In the genomic region with DNA sequence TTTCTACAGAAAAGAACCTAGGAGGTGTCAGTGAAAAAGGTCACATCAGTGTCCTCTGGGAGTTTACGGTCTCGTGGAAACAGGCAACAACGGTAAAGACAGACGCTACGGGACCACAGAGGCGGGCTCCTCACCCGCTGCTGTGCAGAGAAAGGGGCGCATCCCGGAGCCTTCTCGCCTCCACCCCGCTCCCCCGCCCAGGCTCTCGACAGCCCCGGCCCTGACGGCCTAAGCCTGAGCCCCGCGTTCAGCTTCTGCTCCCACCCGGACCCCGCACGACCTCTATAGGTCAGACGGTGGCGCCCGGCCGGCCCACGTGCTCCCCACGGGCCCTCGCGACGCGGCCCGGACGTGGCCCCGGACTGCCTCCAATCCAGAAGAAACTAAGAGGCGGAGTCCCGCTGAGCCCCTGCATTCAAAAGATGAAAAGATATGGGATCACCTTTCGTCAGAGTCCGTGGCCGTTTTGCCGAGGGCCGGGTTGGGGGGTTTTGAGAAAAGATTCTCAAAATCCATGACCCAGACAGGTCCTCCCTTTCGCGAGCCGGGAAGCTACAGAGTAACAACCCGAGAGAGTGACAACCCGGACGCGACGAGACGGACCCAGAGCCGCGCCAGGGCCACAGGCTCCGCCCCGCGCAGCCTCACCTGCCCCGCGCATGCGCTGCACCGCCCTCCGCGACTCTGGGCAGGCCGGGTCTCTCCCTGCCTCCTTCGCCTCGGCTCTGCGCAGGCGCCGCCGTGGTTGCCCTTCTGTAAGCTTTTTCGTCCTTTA, we compare ENCODE assay signal across 8 cellular contexts.
DNase-seq lines count a peak whose midpoint lies in the region; ATAC-seq and TF ChIP-seq lines count a peak whose summit lies in the region.

Gene ZC3H8 (minus strand): TSS at position 577 of the 775 bp plus-strand sequence. CDS start 61 bp downstream, at position 516.

- ATAC-seq in HG02571 (IDR thresholded peaks at IDR 0.05; ENCODE audit: unreplicated experiment) = peak; percentile 92

- peaks cover 5% of the 10 kb centered on the region for H3K36me3 ChIP-seq in SK-N-MC (ENCODE audit: insufficient read depth, low read length)

- H3K9me3 ChIP-seq in SK-N-MC (ENCODE audit: low read depth, low read length) = no peaks in the 10 kb centered on the region

- POLR2A ChIA-PET in GM10248 (lab: Yijun Ruan, JAX) = interaction anchor here (0.9 to 1.5 kb wide), 2 partner anchors 9 to 200 kb away, joined by 3 to 4 read pairs; partner anchors contain the start of gene TMEM87B

- no peak within 1 kb of the TSS for H3K27ac ChIP-seq in SK-N-MC

- no peaks in the 10 kb centered on the region for H3K27me3 Mint-ChIP-seq in activated naive CD4-positive, alpha-beta T cell treated with anti-CD3 and anti-CD28 coated beads, Interleukin-2, amount 10 ng/mL, durations not matched to agents 7 days and 5 days

- peak within 1 kb of the TSS; percentile 82 for H3K4me3 Mint-ChIP-seq in activated naive CD4-positive, alpha-beta T cell treated with anti-CD3 and anti-CD28 coated beads, Interleukin-2, amount 10 ng/mL, durations not matched to agents 7 days and 5 days

- no peaks in the 10 kb centered on the region for H3K9me3 Mint-ChIP-seq in activated naive CD4-positive, alpha-beta T cell treated with anti-CD3 and anti-CD28 coated beads, Interleukin-2, amount 10 ng/mL, durations not matched to agents 7 days and 5 days

- H3K36me3 Mint-ChIP-seq in activated naive CD4-positive, alpha-beta T cell treated with anti-CD3 and anti-CD28 coated beads, Interleukin-2, amount 10 ng/mL, durations not matched to agents 7 days and 5 days = peaks cover 8% of the 10 kb centered on the region

- H3K4me1 Mint-ChIP-seq in activated naive CD4-positive, alpha-beta T cell treated with anti-CD3 and anti-CD28 coated beads, Interleukin-2, amount 10 ng/mL, durations not matched to agents 7 days and 5 days = peaks cover 31% of the 10 kb centered on the region

- TF ChIP-seq CTCF in GM10248 (IDR thresholded peaks at IDR 0.05; ENCODE audit: control extremely low read depth, extremely low read depth, low read depth, missing control alignments) = peak; percentile 2

- CTCF ChIA-PET in GM10248 (lab: Yijun Ruan, JAX) = interaction anchor here (0.8 to 2.7 kb wide), 4 partner anchors 11 to 133 kb away, joined by 3 to 9 read pairs (median 5); no protein-coding TSS in a partner anchor
- CTCF ChIA-PET in activated naive CD4-positive, alpha-beta T cell treated with anti-CD3 and anti-CD28 coated beads, Interleukin-2, amount 10 ng/mL, durations not matched to agents 7 days and 5 days (lab: Charles Lee) = interaction anchor here (1.0 to 1.4 kb wide), 4 partner anchors 66 to 136 kb away, joined by 3 to 4 read pairs (median 3); no protein-coding TSS in a partner anchor

- H3K9ac ChIP-seq in SK-N-MC (ENCODE audit: insufficient read length) = peak within 1 kb of the TSS; percentile 87

- DNase-seq in GM10248 (ENCODE audit: extremely low spot score) = peak; percentile 100
- peak; percentile 69 for DNase-seq in NCI-H1048 (lab: John Stamatoyannopoulos, UW)
- peak; percentile 8 for DNase-seq in SK-N-MC (ENCODE audit: low read depth, low spot score)
- peak; percentile 95 for DNase-seq in activated naive CD4-positive, alpha-beta T cell treated with anti-CD3 and anti-CD28 coated beads, Interleukin-2, amount 10 ng/mL, durations not matched to agents 7 days and 5 days
- DNase-seq in germinal center (ENCODE audit: low spot score) = peak; percentile 100
- peak; percentile 19 to 95 (median 87) for DNase-seq in nucleus accumbens (lab: John Stamatoyannopoulos, UW)
- DNase-seq in superior temporal gyrus (ENCODE audit: extremely low spot score) = peak; percentile 92

- peak within 1 kb of the TSS; percentile 98 for H3K4me3 ChIP-seq in SK-N-MC

- H3K27ac Mint-ChIP-seq in activated naive CD4-positive, alpha-beta T cell treated with anti-CD3 and anti-CD28 coated beads, Interleukin-2, amount 10 ng/mL, durations not matched to agents 7 days and 5 days = peak within 1 kb of the TSS; percentile 94

Comparison
In these comparisons a context has a peak if more than half of its experiments do, and no peak if none do; other contexts are left out.
1. DNase-seq: peak in every context shown above with its lines; median percentile 100 in GM10248; 100 in germinal center; 95 in activated naive CD4-positive, alpha-beta T cell treated with anti-CD3 and anti-CD28 coated beads, Interleukin-2, amount 10 ng/mL, durations not matched to agents 7 days and 5 days; 92 in superior temporal gyrus; 87 in nucleus accumbens; 69 in NCI-H1048; 8 in SK-N-MC.